10 cellular contexts compared by ENCODE assay signal in genomic region chr5:141528401-141528984, GRCh38. TPM values are rescaled to one million over a fixed set of nuclear protein-coding genes. Genes with fewer than 3 reads are reported as not detected.
DNase-seq lines count a peak whose midpoint lies in the region; ATAC-seq and TF ChIP-seq lines count a peak whose summit lies in the region.
"Had no signal": no experiment of that assay in that cellular context is flagged by ENCODE, and none has a peak within 500 bp of the region (broad histone marks: within the 10 kb centered on the region; RNA-seq: fewer than 3 reads in every experiment).

No MANE protein-coding gene starts in this region.

- DNase-seq in RWPE1 (ENCODE audit: low spot score) (no peak), chondrocyte (ENCODE audit: low spot score) (no peak), lower lobe of right lung (no peak), HAP-1 (ENCODE audit: low spot score in 2 of 2) (no peak)
- no peak for DNase-seq in stimulated activated CD4-positive, alpha-beta T cell treated with anti-CD3 and anti-CD28 coated beads, Interleukin-15, amount 100 ng/mL, for 24 hours
- DNase-seq: activated B cell treated with CpG ODN at 0.5 μM for 24 hours, H7, NCI-H748 treated with DMSO at 0.1 percent for 48 hours had no signal

- peak overlapping the region; percentile 50 for H3K27ac Mint-ChIP-seq in chondrocyte (ENCODE audit: unreplicated experiment)
- H3K27ac Mint-ChIP-seq: activated B cell treated with CpG ODN at 0.5 μM for 24 hours had no signal

- no peaks in the 10 kb centered on the region for H3K9me3 ChIP-seq in lower lobe of right lung
- H3K9me3 ChIP-seq in thymus (ENCODE audit: control insufficient read depth), result no peaks in the 10 kb centered on the region
- H3K9me3 ChIP-seq in HAP-1, result no peaks in the 10 kb centered on the region

- intact Hi-C loops in lower lobe of right lung (cut with DNase I), result no loop called here

- in situ Hi-C loops in HAP-1 (cut with MboI; ENCODE audit: low sequenced_read_pairs), result loop anchor here (10.0 kb wide), 1 partner anchor 114 kb away; the partner anchor contains the start of genes PCDHGA10 and PCDHGB7

- H3K4me1 Mint-ChIP-seq in chondrocyte (ENCODE audit: low read depth), result peaks cover 49% of the 10 kb centered on the region

- peaks cover 85% of the 10 kb centered on the region for H3K36me3 ChIP-seq in lower lobe of right lung
- peaks cover 57% of the 10 kb centered on the region for H3K36me3 ChIP-seq in thymus (ENCODE audit: control insufficient read depth, insufficient read depth)
- H3K36me3 ChIP-seq in HAP-1 (replicated peaks), result peaks cover 49% of the 10 kb centered on the region

- WGBS in thymus, result 94% methylated on average over 10 of the region's 10 CpGs

- H3K27ac ChIP-seq in RWPE1 (peak overlapping the region; percentile 71), lower lobe of right lung (peak overlapping the region; percentile 73), thymus (ENCODE audit: low read depth) (peak overlapping the region; percentile 66)

- no peak for TF ChIP-seq CTCF in RWPE1 (conservative IDR thresholded peaks at IDR 0.05; ENCODE audit: low read depth)
- no peak for TF ChIP-seq CTCF in chondrocyte (IDR thresholded peaks at IDR 0.05)
- no peak for TF ChIP-seq CTCF in lower lobe of right lung (IDR thresholded peaks at IDR 0.05)

- H3K4me3 ChIP-seq in lower lobe of right lung, result no peak overlapping the region
- no peak overlapping the region for H3K4me3 ChIP-seq in thymus (ENCODE audit: low read length)
- no peak overlapping the region for H3K4me3 ChIP-seq in HAP-1

- H3K4me3 Mint-ChIP-seq in chondrocyte (ENCODE audit: unreplicated experiment), result no peak overlapping the region
- H3K4me3 Mint-ChIP-seq: activated B cell treated with CpG ODN at 0.5 μM for 24 hours had no signal

- CTCF ChIA-PET in RWPE1 (lab: Yijun Ruan, JAX), result interaction anchor here (0.5 to 1.7 kb wide), 4 partner anchors 16 to 256 kb away, joined by 3 to 6 read pairs (median 4); partner anchors contain the start of gene PCDHGA12

- H3K9me3 Mint-ChIP-seq in chondrocyte (ENCODE audit: low read depth), result no peaks in the 10 kb centered on the region
- H3K9me3 Mint-ChIP-seq: activated B cell treated with CpG ODN at 0.5 μM for 24 hours had no signal

- POLR2A ChIA-PET in RWPE1 (lab: Yijun Ruan, JAX; ENCODE audit: low non-redundant PET), result no interaction called here

- H3K4me1 ChIP-seq in lower lobe of right lung, result peaks cover 38% of the 10 kb centered on the region
- no peaks in the 10 kb centered on the region for H3K4me1 ChIP-seq in thymus (ENCODE audit: control insufficient read depth, insufficient read depth, low read length)
- peaks cover 3% of the 10 kb centered on the region for H3K4me1 ChIP-seq in HAP-1

- ATAC-seq in lower lobe of right lung (no peak), HG03108 (IDR thresholded peaks at IDR 0.05; ENCODE audit: unreplicated experiment) (no peak)

- H3K27me3 ChIP-seq in lower lobe of right lung (ENCODE audit: low read depth) (no peaks in the 10 kb centered on the region), thymus (ENCODE audit: control insufficient read depth, insufficient read depth) (no peaks in the 10 kb centered on the region), HAP-1 (ENCODE audit: low read depth) (no peaks in the 10 kb centered on the region)

- no peaks in the 10 kb centered on the region for H3K27me3 Mint-ChIP-seq in chondrocyte (ENCODE audit: low read depth)
- H3K27me3 Mint-ChIP-seq: activated B cell treated with CpG ODN at 0.5 μM for 24 hours had no signal

- peaks cover 12% of the 10 kb centered on the region for H3K36me3 Mint-ChIP-seq in chondrocyte (ENCODE audit: low read depth)

RNA-seq across cellular contexts. Expression of gene PCDHGC5, which starts 39.6 kb away (rescaled TPM):
- total RNA-seq in chondrocyte (1.7 to 3.6 TPM (median 2.0 TPM) in 3 replicates), lower lobe of right lung (1.8 TPM)
- polyA plus RNA-seq in thymus, result 0.11 TPM

RNA-seq across cellular contexts. Expression of gene PCDHGC4, which starts 43.7 kb away (rescaled TPM):
- total RNA-seq in chondrocyte, result 0.72 to 1.8 TPM (median 1.1 TPM) in 3 replicates
- total RNA-seq in lower lobe of right lung, result 1.5 TPM
- polyA plus RNA-seq in thymus, result 0.05 TPM

RNA-seq across cellular contexts. Expression of gene PCDHGC3, which starts 52.7 kb away (rescaled TPM):
- total RNA-seq in chondrocyte (68.9 to 91.8 TPM (median 90.8 TPM) in 3 replicates), lower lobe of right lung (82.4 TPM)
- 28.7 TPM for polyA plus RNA-seq in thymus
